1 cellular context compared by ENCODE assay signal in the genomic region with DNA sequence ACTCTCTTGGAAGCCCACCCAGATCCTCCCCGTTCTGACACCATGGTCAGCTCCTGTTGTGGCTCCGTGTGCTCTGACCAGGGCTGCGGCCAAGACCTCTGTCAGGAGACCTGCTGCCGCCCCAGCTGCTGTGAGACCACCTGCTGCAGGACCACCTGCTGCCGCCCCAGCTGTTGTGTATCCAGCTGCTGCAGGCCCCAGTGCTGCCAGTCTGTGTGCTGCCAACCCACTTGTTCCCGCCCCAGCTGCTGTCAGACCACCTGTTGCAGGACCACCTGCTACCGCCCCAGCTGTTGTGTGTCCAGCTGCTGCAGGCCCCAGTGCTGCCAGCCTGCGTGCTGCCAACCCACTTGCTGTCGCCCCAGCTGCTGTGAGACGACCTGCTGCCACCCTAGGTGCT.
TF ChIP-seq lines count a peak whose summit lies in the region.

A gene (plus strand): TSS at position 43 of the 400 bp plus-strand sequence. CDS start 0 bp downstream, at position 43.

TF ChIP-seq in HEK293, 187 proteins besides CTCF, POLR2A, EP300 and RAD21 (continued from another document):
- TF ChIP-seq SCRT1 (tag by site-specific recombination; IDR thresholded peaks at IDR 0.05; ENCODE audit: borderline replicate concordance), result peak; percentile 79; the same call in 1 of the 2 replicates
TF ChIP-seq in HEK293: peak in this region for 2; not testable (repeated sequence) for 185.
